4 cellular contexts compared by ENCODE assay signal in the genomic region with DNA sequence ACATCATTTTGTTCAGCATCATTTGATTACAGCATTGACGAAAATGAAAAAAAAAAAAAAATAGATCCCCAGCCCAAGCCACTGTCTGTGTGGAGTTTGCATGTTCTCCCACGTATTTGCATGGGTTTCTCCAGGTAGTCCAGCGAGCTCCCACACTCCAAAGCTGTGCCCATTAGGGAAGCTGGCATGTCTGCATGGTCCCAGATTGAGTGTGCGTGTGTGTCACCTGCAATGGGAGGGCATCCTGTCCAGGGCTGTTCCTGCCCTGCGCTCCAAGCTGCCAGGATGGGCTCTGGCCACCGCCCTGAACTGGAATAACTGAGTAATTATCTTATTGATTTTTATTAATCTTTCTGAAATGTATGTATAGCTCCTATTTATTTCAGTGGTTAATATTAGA.
"Had no signal": no experiment of that assay in that cellular context is flagged by ENCODE, and none has a peak within 500 bp of the region (broad histone marks: within the 10 kb centered on the region; RNA-seq: fewer than 3 reads in every experiment).

No MANE protein-coding gene starts in this region.

- H3K9me3 Mint-ChIP-seq: GM23338, H9 had no signal

- H3K4me2 ChIP-seq: GM23338 had no signal

- DNase-seq: H9, HCEC 1CT, IMR-90 had no signal

- H3K4me3 ChIP-seq: GM23338 had no signal

- H3K4me3 Mint-ChIP-seq: GM23338, H9 had no signal

- ATAC-seq: GM23338 had no signal

- H3K27ac Mint-ChIP-seq: GM23338, H9 had no signal

- H2AFZ ChIP-seq: GM23338 had no signal
